ENCODE assay signal across 8 cellular contexts in the genomic region with DNA sequence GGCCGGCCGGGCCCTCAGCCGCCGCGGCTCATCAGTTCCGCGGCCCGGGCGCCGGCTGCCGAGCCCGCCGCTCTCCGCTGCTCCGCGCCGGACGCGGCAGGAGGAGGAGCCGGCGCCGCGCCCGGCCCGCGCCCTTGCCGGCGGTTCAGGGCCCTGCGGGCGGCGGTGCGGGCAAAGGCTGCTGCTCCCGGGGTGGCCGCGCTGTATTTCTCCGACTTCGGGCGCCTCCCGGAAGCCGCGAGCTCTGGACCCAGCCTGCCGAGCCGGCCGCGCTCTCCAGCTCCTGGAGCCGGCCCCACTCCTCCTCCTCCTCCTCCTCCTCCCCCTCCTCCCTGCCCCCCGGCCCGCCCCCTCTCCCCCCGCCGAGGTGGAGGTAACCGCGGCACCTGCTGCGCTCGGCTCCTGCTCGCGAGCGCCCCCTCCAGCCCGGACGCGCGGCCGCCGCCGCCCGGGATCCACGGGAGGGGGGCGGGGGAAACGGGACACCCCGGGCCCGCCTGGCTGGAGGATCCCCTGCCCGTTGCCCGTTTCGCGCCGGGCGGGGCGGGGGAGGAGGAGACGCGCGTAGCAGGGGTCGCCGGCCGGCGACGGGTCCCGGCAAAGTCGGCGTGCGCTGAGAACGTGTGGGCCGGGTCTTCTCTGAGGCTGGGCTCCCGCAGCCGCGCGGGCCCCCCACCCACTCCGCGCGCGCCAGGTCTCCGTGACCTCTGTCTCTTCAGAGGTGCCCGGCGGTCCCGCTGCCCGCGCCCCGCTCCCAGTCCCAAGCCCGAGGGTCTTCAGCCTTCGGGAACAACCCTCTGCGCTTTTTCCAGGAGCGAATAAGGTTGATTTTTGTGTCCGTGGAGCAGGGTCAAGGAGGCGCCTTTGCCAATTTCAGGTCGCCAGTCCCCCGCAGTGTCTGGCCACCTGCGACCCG. TPM values are rescaled to one million over a fixed set of nuclear protein-coding genes. Genes with fewer than 3 reads are reported as not detected.
DNase-seq lines count a peak whose midpoint lies in the region; ATAC-seq lines count a peak whose summit lies in the region.

TSS of gene SLC22A23 (minus strand) at position 257 of the 916 bp plus-strand sequence. CDS start 491 bp downstream, outside the sequence.

- no peak within 1 kb of the TSS for H4K8ac ChIP-seq in mesenchymal stem cell (ENCODE audit: low read length)

- H2AK5ac ChIP-seq in mesenchymal stem cell (ENCODE audit: low read length, severe bottlenecking) = no peak within 1 kb of the TSS

- intact Hi-C loops in activated CD4-positive, alpha-beta memory T cell treated with anti-CD3 and anti-CD28 coated beads for 36 hours (cut with micrococcal nuclease) = loop anchor here (5.0 kb wide), 4 partner anchors 45 to 680 kb away; partner anchors contain the start of gene ECI2

- peak within 1 kb of the TSS; percentile 90 for H3K9ac ChIP-seq in mesenchymal stem cell (ENCODE audit: low read length)

- no peak within 1 kb of the TSS for H4K91ac ChIP-seq in mesenchymal stem cell (ENCODE audit: low read length)

- peak within 1 kb of the TSS; percentile 18 for H2BK15ac ChIP-seq in mesenchymal stem cell (ENCODE audit: low read depth, poor library complexity, severe bottlenecking)

- no peaks in the 10 kb centered on the region for H3K36me3 ChIP-seq in CD4-positive, CD25-positive, alpha-beta regulatory T cell (ENCODE audit: control insufficient read depth, insufficient read depth, low read length)
- H3K36me3 ChIP-seq in mesenchymal stem cell (ENCODE audit: control insufficient read depth in 1 of 2, insufficient read depth in 2 of 2, low read depth in 1 of 2, low read length in 2 of 2) = no peaks in the 10 kb centered on the region

- DNase-seq in CD4-positive, CD25-positive, alpha-beta regulatory T cell = peak; percentile 41 to 66 (median 56)
- DNase-seq in NCI-H2227 (lab: John Stamatoyannopoulos, UW; ENCODE audit: unreplicated experiment) (peak; percentile 84), mesenchymal stem cell (no peak)
- DNase-seq in activated CD4-positive, alpha-beta memory T cell treated with anti-CD3 and anti-CD28 coated beads for 36 hours = peak; percentile 79
- DNase-seq in effector CD8-positive, alpha-beta T cell (lab: John Stamatoyannopoulos, UW) = peak; percentile 66
- DNase-seq in stimulated activated CD8-positive, alpha-beta memory T cell treated with anti-CD3 and anti-CD28 coated beads, Interleukin-12 subunit alpha, Interleukin-12 subunit beta, amount 100 ng/mL, for 24 hours (ENCODE audit: extremely low read depth) = peak; percentile 16

- peak within 1 kb of the TSS in 1 of 2 experiments; percentile 54 for H3K18ac ChIP-seq in mesenchymal stem cell (ENCODE audit: low read depth in 1 of 2, low read length in 2 of 2)

- no peaks in the 10 kb centered on the region for H3K79me1 ChIP-seq in mesenchymal stem cell (replicated peaks; ENCODE audit: low read length, poor library complexity, severe bottlenecking)

- POLR2A ChIA-PET in activated CD4-positive, alpha-beta memory T cell treated with anti-CD3 and anti-CD28 coated beads for 36 hours (lab: Charles Lee) = no interaction called here

- peaks cover 33% of the 10 kb centered on the region for H3K27me3 ChIP-seq in CD4-positive, CD25-positive, alpha-beta regulatory T cell (ENCODE audit: control insufficient read depth, insufficient read depth, low read length)
- peaks cover 0 to 48% of the 10 kb centered on the region in 2 experiments for H3K27me3 ChIP-seq in mesenchymal stem cell (ENCODE audit: control insufficient read depth in 1 of 2, insufficient read depth in 1 of 2, low read length in 2 of 2)

- peak within 1 kb of the TSS in 1 of 2 experiments; percentile 29 for H3K23ac ChIP-seq in mesenchymal stem cell (ENCODE audit: low read length in 2 of 2)

- peaks cover 0 to 3% (median 0%) of the 10 kb centered on the region in 7 donors for H3K9me3 Mint-ChIP-seq in CD4-positive, CD25-positive, alpha-beta regulatory T cell
- H3K9me3 Mint-ChIP-seq in activated CD4-positive, alpha-beta memory T cell treated with anti-CD3 and anti-CD28 coated beads for 36 hours = no peaks in the 10 kb centered on the region

- no peak within 1 kb of the TSS for H2BK120ac ChIP-seq in mesenchymal stem cell (ENCODE audit: low read depth, low read length)

- under 1% methylated on average over 46 of the region's 116 CpGs for WGBS in mesenchymal stem cell

- H3K4ac ChIP-seq in mesenchymal stem cell (ENCODE audit: low read depth in 1 of 2, low read length in 2 of 2) = no peak within 1 kb of the TSS

- H2BK12ac ChIP-seq in mesenchymal stem cell (ENCODE audit: low read length in 2 of 2) = no peak within 1 kb of the TSS

- peak within 1 kb of the TSS; percentile 43 for H3K4me3 ChIP-seq in CD4-positive, CD25-positive, alpha-beta regulatory T cell (ENCODE audit: low read depth, low read length)
- H3K4me3 ChIP-seq in mesenchymal stem cell (ENCODE audit: insufficient read depth in 1 of 2, low read depth in 1 of 2, low read length in 2 of 2) = peak within 1 kb of the TSS; percentile 58 to 94

- no peaks in the 10 kb centered on the region for H3K36me3 Mint-ChIP-seq in CD4-positive, CD25-positive, alpha-beta regulatory T cell
- H3K36me3 Mint-ChIP-seq in activated CD4-positive, alpha-beta memory T cell treated with anti-CD3 and anti-CD28 coated beads for 36 hours = no peaks in the 10 kb centered on the region

- H3K27me3 Mint-ChIP-seq in CD4-positive, CD25-positive, alpha-beta regulatory T cell = peaks cover 40% of the 10 kb centered on the region
- H3K27me3 Mint-ChIP-seq in activated CD4-positive, alpha-beta memory T cell treated with anti-CD3 and anti-CD28 coated beads for 36 hours = peaks cover 7% of the 10 kb centered on the region

- H3K9me3 ChIP-seq in CD4-positive, CD25-positive, alpha-beta regulatory T cell (ENCODE audit: control insufficient read depth in 2 of 2, low read length in 2 of 2) = no peaks in the 10 kb centered on the region
- H3K9me3 ChIP-seq in mesenchymal stem cell (ENCODE audit: control insufficient read depth, low read length) = no peaks in the 10 kb centered on the region

- H3K4me1 ChIP-seq in CD4-positive, CD25-positive, alpha-beta regulatory T cell (ENCODE audit: control insufficient read depth, insufficient read depth, low read length, poor library complexity, severe bottlenecking) = peaks cover 18% of the 10 kb centered on the region
- H3K4me1 ChIP-seq in mesenchymal stem cell (ENCODE audit: control insufficient read depth, insufficient read depth, low read depth, low read length) = peaks cover 20% of the 10 kb centered on the region

- no peak within 1 kb of the TSS for H2BK5ac ChIP-seq in mesenchymal stem cell (ENCODE audit: low read depth, low read length, poor library complexity, severe bottlenecking)

- H3K4me2 ChIP-seq in mesenchymal stem cell (ENCODE audit: low read length, poor library complexity, severe bottlenecking) = peak within 1 kb of the TSS; percentile 99

- peak; percentile 59 to 68 for ATAC-seq in CD4-positive, CD25-positive, alpha-beta regulatory T cell (ENCODE audit: low read depth in 2 of 2)
- ATAC-seq in GM21529 (IDR thresholded peaks at IDR 0.05; ENCODE audit: unreplicated experiment) (peak; percentile 60), GM18909 (IDR thresholded peaks at IDR 0.05; ENCODE audit: poor library complexity, unreplicated experiment) (no peak)

- H3K27ac ChIP-seq in CD4-positive, CD25-positive, alpha-beta regulatory T cell (ENCODE audit: insufficient read depth, low read length, poor library complexity, severe bottlenecking) = no peak within 1 kb of the TSS
- no peak within 1 kb of the TSS for H3K27ac ChIP-seq in mesenchymal stem cell (ENCODE audit: low read length, poor library complexity, severe bottlenecking)

- H3K14ac ChIP-seq in mesenchymal stem cell (ENCODE audit: low read length in 2 of 2) = peak within 1 kb of the TSS; percentile 37 to 67

- no peak within 1 kb of the TSS for H2AFZ ChIP-seq in mesenchymal stem cell (ENCODE audit: low read depth, low read length)

- H3K4me3 Mint-ChIP-seq in CD4-positive, CD25-positive, alpha-beta regulatory T cell = peak within 1 kb of the TSS; percentile 82 to 89 (median 85)
- peak within 1 kb of the TSS; percentile 71 for H3K4me3 Mint-ChIP-seq in activated CD4-positive, alpha-beta memory T cell treated with anti-CD3 and anti-CD28 coated beads for 36 hours

- H3K4me1 Mint-ChIP-seq in CD4-positive, CD25-positive, alpha-beta regulatory T cell = peaks cover 5 to 12% (median 8%) of the 10 kb centered on the region in 4 donors
- H3K4me1 Mint-ChIP-seq in activated CD4-positive, alpha-beta memory T cell treated with anti-CD3 and anti-CD28 coated beads for 36 hours (ENCODE audit: low read depth) = peaks cover 5% of the 10 kb centered on the region

- CTCF ChIA-PET in activated CD4-positive, alpha-beta memory T cell treated with anti-CD3 and anti-CD28 coated beads for 36 hours (lab: Charles Lee) = interaction anchor here (0.9 to 1.2 kb wide), 2 partner anchors 16 to 165 kb away, joined by 3 read pairs; no protein-coding TSS in a partner anchor

- peak within 1 kb of the TSS in 2 of 3 donors; percentile 78 to 84 for H3K27ac Mint-ChIP-seq in CD4-positive, CD25-positive, alpha-beta regulatory T cell
- H3K27ac Mint-ChIP-seq in activated CD4-positive, alpha-beta memory T cell treated with anti-CD3 and anti-CD28 coated beads for 36 hours = no peak within 1 kb of the TSS

RNA-seq across cellular contexts. Expression of gene SLC22A23, which starts in this region (rescaled TPM):
- total RNA-seq in CD4-positive, CD25-positive, alpha-beta regulatory T cell = 6.3 TPM
- polyA plus RNA-seq in CD4-positive, CD25-positive, alpha-beta regulatory T cell = under 1 TPM; 0.24 to 0.73 (median 0.51) TPM
- 1 to 10 TPM in 1 of 2 experiments, under 1 TPM in 1; 0.90 to 1.0 TPM for total RNA-seq in activated CD4-positive, alpha-beta memory T cell treated with anti-CD3 and anti-CD28 coated beads for 36 hours
- 0.03 TPM for polyA plus RNA-seq in mesenchymal stem cell (2013, experiment 1 of 2)
- polyA plus RNA-seq in mesenchymal stem cell (2013, experiment 2 of 2) = 0.03 TPM
